8 cellular contexts compared by ENCODE assay signal in the genomic region with DNA sequence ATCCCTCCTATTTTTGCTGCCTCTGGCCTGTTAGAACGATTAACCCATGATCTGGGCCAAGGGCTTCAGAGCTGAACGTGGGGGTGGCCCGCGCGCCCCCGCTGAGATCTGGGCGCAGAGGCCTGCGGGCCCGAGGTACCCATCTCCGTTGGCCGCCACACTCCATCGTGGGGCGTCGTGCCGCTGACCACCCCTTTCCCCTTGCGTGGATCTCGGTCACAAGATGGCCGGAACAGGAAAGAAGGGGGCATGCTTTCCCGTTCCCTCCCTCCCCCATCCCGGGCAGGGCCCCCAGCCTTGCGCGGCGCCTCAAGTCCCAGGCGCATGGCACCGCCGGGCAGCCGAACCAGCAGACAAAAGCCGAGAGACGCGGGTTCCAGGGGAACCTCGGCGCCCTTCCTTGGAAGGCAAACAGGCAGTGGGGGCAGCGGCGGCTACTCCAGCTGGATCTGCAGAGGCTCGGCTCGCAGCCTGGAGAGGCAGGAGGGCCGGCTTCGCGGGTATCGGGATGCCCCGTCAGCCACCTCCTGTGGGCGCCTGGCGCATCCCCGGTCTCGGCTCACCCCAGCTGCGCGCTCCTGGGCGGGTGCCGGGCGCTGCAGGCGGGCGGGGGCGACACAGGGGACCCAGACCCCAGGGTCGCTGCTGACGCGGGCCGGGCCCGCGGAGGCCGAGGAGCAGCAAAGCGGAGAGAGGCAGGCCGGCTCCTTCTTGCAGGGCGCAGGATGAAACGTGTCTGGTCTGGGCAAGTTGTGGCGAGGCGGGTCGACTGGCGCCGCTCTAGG. TPM values are rescaled to one million over a fixed set of nuclear protein-coding genes. Genes with fewer than 3 reads are reported as not detected.
DNase-seq lines count a peak whose midpoint lies in the region; ATAC-seq, FAIRE-seq and TF ChIP-seq lines count a peak whose summit lies in the region.

No MANE protein-coding gene starts in this region.

- peak; percentile 82 to 84 for ATAC-seq in A549
- ATAC-seq in GM18520 (IDR thresholded peaks at IDR 0.05; ENCODE audit: unreplicated experiment) = peak; percentile 22
- ATAC-seq in HG03175 (IDR thresholded peaks at IDR 0.05; ENCODE audit: unreplicated experiment) = no peak

- H3K4me3 ChIP-seq in A549 (peak overlapping the region; percentile 93), HL-60 (replicated peaks; ENCODE audit: insufficient read depth, low read length) (peak overlapping the region; percentile 53), right atrium auricular region (peak overlapping the region; percentile 49 to 60)

- CTCF ChIA-PET in A549 (lab: Yijun Ruan, JAX) = interaction anchor here (0.8 to 1.8 kb wide), 4 partner anchors 12 to 190 kb away, joined by 3 to 5 read pairs (median 4); no protein-coding TSS in a partner anchor

- TF ChIP-seq EP300 in A549 (IDR thresholded peaks at IDR 0.05) = no peak

- no peak overlapping the region for H3K27ac Mint-ChIP-seq in activated naive CD8-positive, alpha-beta T cell treated with anti-CD3 and anti-CD28 coated beads for 36 hours

- no peaks in the 10 kb centered on the region for H3K36me3 ChIP-seq in right atrium auricular region

- no peaks in the 10 kb centered on the region for H3K9me3 Mint-ChIP-seq in activated naive CD8-positive, alpha-beta T cell treated with anti-CD3 and anti-CD28 coated beads for 36 hours

- peak; percentile 34; the same call in 1 of the 2 replicates for TF ChIP-seq POLR2A in A549 (IDR thresholded peaks at IDR 0.05; ENCODE audit: low read length)

- peak overlapping the region; percentile 76 for H3K4me2 ChIP-seq in A549

- peaks cover 19% of the 10 kb centered on the region for H3K4me1 ChIP-seq in A549
- H3K4me1 ChIP-seq in right atrium auricular region = peaks cover 0 to 29% of the 10 kb centered on the region in 2 donors

- no peak for TF ChIP-seq RAD21 in A549 (conservative IDR thresholded peaks at IDR 0.05 in 1 of 2, IDR thresholded peaks at IDR 0.05 in 1 of 2)

- 2% methylated on average over 19 of the region's 69 CpGs for WGBS in A549 (ENCODE audit: missing lambda C conversion rate)

- no peaks in the 10 kb centered on the region for H3K9me3 ChIP-seq in A549
- H3K9me3 ChIP-seq in right atrium auricular region = no peaks in the 10 kb centered on the region

- no peak for FAIRE-seq in A549 (lab: Jason Lieb, UNC)

- H3K4me3 Mint-ChIP-seq in activated naive CD8-positive, alpha-beta T cell treated with anti-CD3 and anti-CD28 coated beads for 36 hours = peak overlapping the region; percentile 70

- H3K27me3 Mint-ChIP-seq in activated naive CD8-positive, alpha-beta T cell treated with anti-CD3 and anti-CD28 coated beads for 36 hours = peaks cover 49% of the 10 kb centered on the region

- POLR2A ChIA-PET in A549 (lab: Yijun Ruan, JAX) = interaction anchor here (0.5 to 2.2 kb wide), 7 partner anchors 17 to 315 kb away, joined by 3 to 7 read pairs (median 5); a partner anchor contains a TSS

- TF ChIP-seq CTCF in A549 (IDR thresholded peaks at IDR 0.05) (no peak), HL-60 (IDR thresholded peaks at IDR 0.05; ENCODE audit: insufficient read depth, low read length) (no peak), right atrium auricular region (IDR thresholded peaks at IDR 0.05) (no peak)

- peak; percentile 10 to 48 for DNase-seq in A549 (ENCODE audit: low read depth in 1 of 2, low spot score in 1 of 2)
- no peak for DNase-seq in HL-60 (ENCODE audit: low read depth in 1 of 2, low spot score in 1 of 2)
- peak; percentile 23 for DNase-seq in activated naive CD8-positive, alpha-beta T cell treated with anti-CD3 and anti-CD28 coated beads for 36 hours
- DNase-seq in right atrium auricular region (ENCODE audit: low spot score) = no peak
- peak; percentile 89 for DNase-seq in retina
- no peak for DNase-seq in activated CD4-positive, CD25-positive, alpha-beta regulatory T cell treated with anti-CD3 and anti-CD28 coated beads, Interleukin-2, amount 50 U/mL, for 72 hours

- H3K27ac ChIP-seq in A549 = peak overlapping the region; percentile 93 to 97
- H3K27ac ChIP-seq in HL-60 (replicated peaks) = no peak overlapping the region
- peak overlapping the region; percentile 46 to 74 for H3K27ac ChIP-seq in right atrium auricular region

- H3K27me3 ChIP-seq in HL-60 (ENCODE audit: insufficient read depth, poor library complexity, severe bottlenecking) = peaks cover 41% of the 10 kb centered on the region
- no peaks in the 10 kb centered on the region for H3K27me3 ChIP-seq in right atrium auricular region

- no peaks in the 10 kb centered on the region for H3K36me3 Mint-ChIP-seq in activated naive CD8-positive, alpha-beta T cell treated with anti-CD3 and anti-CD28 coated beads for 36 hours

- H3K4me1 Mint-ChIP-seq in activated naive CD8-positive, alpha-beta T cell treated with anti-CD3 and anti-CD28 coated beads for 36 hours = peaks cover 5% of the 10 kb centered on the region

TF ChIP-seq in A549, 52 proteins besides CTCF, POLR2A, EP300 and RAD21:
- no peak for TF ChIP-seq MAFK (IDR thresholded peaks at IDR 0.05; ENCODE audit: partially characterized antibody)
- TF ChIP-seq HDAC2 (IDR thresholded peaks at IDR 0.05) = 0 out of 2 replicates have a peak, but pooled peaks have one; percentile 52
- TF ChIP-seq, protein P1, sequence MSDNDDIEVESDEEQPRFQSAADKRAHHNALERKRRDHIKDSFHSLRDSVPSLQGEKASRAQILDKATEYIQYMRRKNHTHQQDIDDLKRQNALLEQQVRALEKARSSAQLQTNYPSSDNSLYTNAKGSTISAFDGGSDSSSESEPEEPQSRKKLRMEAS (IDR thresholded peaks at IDR 0.05) = peak; percentile 83
- peak; percentile 45; the same call in 1 of the 2 replicates for TF ChIP-seq PHF8 (IDR thresholded peaks at IDR 0.05; ENCODE audit: borderline replicate concordance, low read depth)
- TF ChIP-seq, protein P2, sequence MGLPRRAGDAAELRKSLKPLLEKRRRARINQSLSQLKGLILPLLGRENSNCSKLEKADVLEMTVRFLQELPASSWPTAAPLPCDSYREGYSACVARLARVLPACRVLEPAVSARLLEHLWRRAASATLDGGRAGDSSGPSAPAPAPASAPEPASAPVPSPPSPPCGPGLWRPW (IDR thresholded peaks at IDR 0.05) = no peak
- no peak for TF ChIP-seq EHF (CRISPR knock-in tag; IDR thresholded peaks at IDR 0.05)
- TF ChIP-seq, protein P3, sequence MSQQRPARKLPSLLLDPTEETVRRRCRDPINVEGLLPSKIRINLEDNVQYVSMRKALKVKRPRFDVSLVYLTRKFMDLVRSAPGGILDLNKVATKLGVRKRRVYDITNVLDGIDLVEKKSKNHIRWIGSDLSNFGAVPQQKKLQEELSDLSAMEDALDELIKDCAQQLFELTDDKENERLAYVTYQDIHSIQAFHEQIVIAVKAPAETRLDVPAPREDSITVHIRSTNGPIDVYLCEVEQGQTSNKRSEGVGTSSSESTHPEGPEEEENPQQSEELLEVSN (IDR thresholded peaks at IDR 0.05; ENCODE audit: borderline replicate concordance, low read depth) = peak; percentile 78

RNA-seq across cellular contexts. Expression of a gene that starts 0.5 kb away (rescaled TPM):
- polyA plus RNA-seq in A549 (2011; rRNA removed) = 14.8 and 17.1 TPM in 2 replicates
- polyA plus RNA-seq in A549 (2012; cell fraction: cytosol; rRNA removed) = 6.6 and 10.1 TPM in 2 replicates
- 16.2 and 17.8 TPM in 2 replicates for polyA plus RNA-seq in A549 (2012; cell fraction: nucleus; rRNA removed)
- polyA plus RNA-seq in A549 (2017; fragmentation: RNase III; extraction: RNeasy Plus Mini Kit Qiagen cat#74134 plus additional on column Dnase treatment) = 11.5 to 12.9 TPM (median 12.7 TPM) in 3 replicates
- 9.5 and 13.0 TPM in 2 replicates for polyA minus RNA-seq in A549 (2011; rRNA and poly(A)+ RNA removed)
- total RNA-seq in activated naive CD8-positive, alpha-beta T cell treated with anti-CD3 and anti-CD28 coated beads for 36 hours = 1 to 10 TPM in 1 of 2 experiments, under 1 TPM in 1; 0.36 to 1.1 TPM
- 1 to 10 TPM; 3.9 to 4.9 TPM for total RNA-seq in right atrium auricular region

RNA-seq across cellular contexts. Expression of a gene that starts 32.9 kb away (rescaled TPM):
- polyA plus RNA-seq in A549 (2011; rRNA removed) (18.6 and 21.9 TPM in 2 replicates), A549 (2017; fragmentation: RNase III; extraction: RNeasy Plus Mini Kit Qiagen cat#74134 plus additional on column Dnase treatment) (10.0 to 11.1 TPM (median 11.1 TPM) in 3 replicates)
- 2.4 and 2.7 TPM in 2 replicates for polyA plus RNA-seq in A549 (2012; cell fraction: cytosol; rRNA removed)
- 1.6 and 2.6 TPM in 2 replicates for polyA plus RNA-seq in A549 (2012; cell fraction: nucleus; rRNA removed)
- 15.1 and 16.3 TPM in 2 replicates for polyA minus RNA-seq in A549 (2011; rRNA and poly(A)+ RNA removed)
- 10 to 100 TPM; 19.1 to 19.6 TPM for total RNA-seq in activated naive CD8-positive, alpha-beta T cell treated with anti-CD3 and anti-CD28 coated beads for 36 hours
- total RNA-seq in right atrium auricular region = 10 to 100 TPM; 32.6 to 37.7 TPM

Comparison
In these comparisons a context has a peak if more than half of its experiments do, and no peak if none do; other contexts are left out.
1. DNase-seq: peak in A549 (2 of 2), activated naive CD8-positive, alpha-beta T cell treated with anti-CD3 and anti-CD28 coated beads for 36 hours (single experiment) and retina (single experiment); none in HL-60 (0 of 2), right atrium auricular region (single experiment) and activated CD4-positive, CD25-positive, alpha-beta regulatory T cell treated with anti-CD3 and anti-CD28 coated beads, Interleukin-2, amount 50 U/mL, for 72 hours (single experiment).
2. Peak in every context shown above with its lines, with median percentiles within 50 percentile points of each other: H3K4me3 ChIP-seq.